In genomic region chr11:61830318-61831105, GRCh38 we compare ENCODE assay signal across 10 cellular contexts. TPM values are rescaled to one million over a fixed set of nuclear protein-coding genes. Genes with fewer than 3 reads are reported as not detected.
DNase-seq lines count a peak whose midpoint lies in the region; ATAC-seq and TF ChIP-seq lines count a peak whose summit lies in the region.
"Had no signal": no experiment of that assay in that cellular context is flagged by ENCODE, and none has a peak within 500 bp of the region (broad histone marks: within the 10 kb centered on the region; RNA-seq: fewer than 3 reads in every experiment).

No MANE protein-coding gene starts in this region.

- H3K4me1 Mint-ChIP-seq in activated CD8-positive, alpha-beta memory T cell treated with anti-CD3 and anti-CD28 coated beads, Interleukin-2, amount 10 ng/mL, durations not matched to agents 7 days and 5 days = peaks cover 69% of the 10 kb centered on the region
- peaks cover 72% of the 10 kb centered on the region for H3K4me1 Mint-ChIP-seq in activated CD4-positive, alpha-beta memory T cell treated with anti-CD3 and anti-CD28 coated beads, Interleukin-2, amount 10 ng/mL, durations not matched to agents 7 days and 5 days

- peak overlapping the region; percentile 57 for H3K27ac Mint-ChIP-seq in activated CD8-positive, alpha-beta memory T cell treated with anti-CD3 and anti-CD28 coated beads, Interleukin-2, amount 10 ng/mL, durations not matched to agents 7 days and 5 days
- peak overlapping the region; percentile 66 for H3K27ac Mint-ChIP-seq in activated CD4-positive, alpha-beta memory T cell treated with anti-CD3 and anti-CD28 coated beads, Interleukin-2, amount 10 ng/mL, durations not matched to agents 7 days and 5 days

- H3K4me3 ChIP-seq in iPS-18c (ENCODE audit: insufficient read depth, low read depth, low read length) (peak overlapping the region; percentile 5), thoracic aorta (peak overlapping the region; percentile 85)

- peak overlapping the region; percentile 85 for H3K4me3 Mint-ChIP-seq in activated CD8-positive, alpha-beta memory T cell treated with anti-CD3 and anti-CD28 coated beads, Interleukin-2, amount 10 ng/mL, durations not matched to agents 7 days and 5 days
- peak overlapping the region; percentile 95 for H3K4me3 Mint-ChIP-seq in activated CD4-positive, alpha-beta memory T cell treated with anti-CD3 and anti-CD28 coated beads, Interleukin-2, amount 10 ng/mL, durations not matched to agents 7 days and 5 days

- no peaks in the 10 kb centered on the region for H3K9me3 Mint-ChIP-seq in activated CD8-positive, alpha-beta memory T cell treated with anti-CD3 and anti-CD28 coated beads, Interleukin-2, amount 10 ng/mL, durations not matched to agents 7 days and 5 days (ENCODE audit: low read depth)
- H3K9me3 Mint-ChIP-seq in activated CD4-positive, alpha-beta memory T cell treated with anti-CD3 and anti-CD28 coated beads, Interleukin-2, amount 10 ng/mL, durations not matched to agents 7 days and 5 days = no peaks in the 10 kb centered on the region
- H3K9me3 Mint-ChIP-seq: CD8-positive, alpha-beta memory T cell had no signal

- no peak for DNase-seq in activated CD8-positive, alpha-beta memory T cell treated with anti-CD3 and anti-CD28 coated beads, Interleukin-2, amount 10 ng/mL, durations not matched to agents 7 days and 5 days
- DNase-seq in activated CD8-positive, alpha-beta memory T cell treated with anti-CD3 and anti-CD28 coated beads, Interleukin-2, amount 50 U/mL, for 48 hours = no peak
- DNase-seq in activated CD4-positive, alpha-beta memory T cell treated with anti-CD3 and anti-CD28 coated beads, Interleukin-2, amount 10 ng/mL, durations not matched to agents 7 days and 5 days = no peak
- DNase-seq in thoracic aorta (ENCODE audit: low spot score) (no peak), posterior vena cava (ENCODE audit: low spot score) (no peak)
- DNase-seq: CD8-positive, alpha-beta memory T cell; NCI-H2227 treated with DMSO at 0.1 percent for 48 hours had no signal

- peak overlapping the region; percentile 86 to 95 for H3K27ac ChIP-seq in thoracic aorta

- H3K36me3 Mint-ChIP-seq in activated CD8-positive, alpha-beta memory T cell treated with anti-CD3 and anti-CD28 coated beads, Interleukin-2, amount 10 ng/mL, durations not matched to agents 7 days and 5 days = peaks cover 26% of the 10 kb centered on the region
- H3K36me3 Mint-ChIP-seq in activated CD4-positive, alpha-beta memory T cell treated with anti-CD3 and anti-CD28 coated beads, Interleukin-2, amount 10 ng/mL, durations not matched to agents 7 days and 5 days (ENCODE audit: low read depth) = peaks cover 62% of the 10 kb centered on the region
- H3K36me3 Mint-ChIP-seq: CD8-positive, alpha-beta memory T cell had no signal

- no peak for TF ChIP-seq CTCF in thoracic aorta (IDR thresholded peaks at IDR 0.05)

- H3K27me3 ChIP-seq in thoracic aorta (replicated peaks; ENCODE audit: insufficient read depth) = no peaks in the 10 kb centered on the region

- H3K9me3 ChIP-seq in iPS-18c (ENCODE audit: control insufficient read depth, insufficient read depth, low read length) (no peaks in the 10 kb centered on the region), thoracic aorta (no peaks in the 10 kb centered on the region)

- POLR2A ChIA-PET in activated CD4-positive, alpha-beta memory T cell treated with anti-CD3 and anti-CD28 coated beads, Interleukin-2, amount 10 ng/mL, durations not matched to agents 7 days and 5 days (lab: Charles Lee) = interaction anchor here (0.7 to 1.7 kb wide), 3 partner anchors 13 to 65 kb away, joined by 3 to 9 read pairs (median 3); partner anchors contain the start of gene FADS1

- peaks cover 11% of the 10 kb centered on the region for H3K27me3 Mint-ChIP-seq in activated CD8-positive, alpha-beta memory T cell treated with anti-CD3 and anti-CD28 coated beads, Interleukin-2, amount 10 ng/mL, durations not matched to agents 7 days and 5 days
- H3K27me3 Mint-ChIP-seq in activated CD4-positive, alpha-beta memory T cell treated with anti-CD3 and anti-CD28 coated beads, Interleukin-2, amount 10 ng/mL, durations not matched to agents 7 days and 5 days = peaks cover 14% of the 10 kb centered on the region

- no peaks in the 10 kb centered on the region for H3K36me3 ChIP-seq in thoracic aorta

- no peak for ATAC-seq in activated CD8-positive, alpha-beta memory T cell treated with anti-CD3 and anti-CD28 coated beads, Interleukin-2, amount 10 ng/mL, durations not matched to agents 7 days and 5 days
- ATAC-seq in thoracic aorta (ENCODE audit: insufficient number of reproducible peaks, low FRiP score, low read depth) (no peak), GM18861 (IDR thresholded peaks at IDR 0.05; ENCODE audit: unreplicated experiment) (no peak), GM18873 (IDR thresholded peaks at IDR 0.05; ENCODE audit: low FRiP score, unreplicated experiment) (no peak)

- peaks cover 30 to 67% of the 10 kb centered on the region in 2 donors for H3K4me1 ChIP-seq in thoracic aorta (ENCODE audit: control insufficient read depth in 1 of 2, low read depth in 2 of 2)

- CTCF ChIA-PET in activated CD8-positive, alpha-beta memory T cell treated with anti-CD3 and anti-CD28 coated beads, Interleukin-2, amount 10 ng/mL, durations not matched to agents 7 days and 5 days (lab: Charles Lee) = interaction anchor here (0.6 to 7.4 kb wide), 6 partner anchors 14 to 251 kb away, joined by 3 to 61 read pairs (median 4); partner anchors contain the start of gene FADS1
- CTCF ChIA-PET in activated CD4-positive, alpha-beta memory T cell treated with anti-CD3 and anti-CD28 coated beads, Interleukin-2, amount 10 ng/mL, durations not matched to agents 7 days and 5 days (lab: Charles Lee) = interaction anchor here (1.3 kb wide), 1 partner anchor 16 kb away, joined by 4 read pairs; no protein-coding TSS in a partner anchor

- intact Hi-C loops in posterior vena cava (cut with DNase I) = no loop called here

RNA-seq across cellular contexts. Expression of gene FADS2, which starts 2.4 kb away (rescaled TPM):
- total RNA-seq in activated CD8-positive, alpha-beta memory T cell treated with anti-CD3 and anti-CD28 coated beads, Interleukin-2, amount 10 ng/mL, durations not matched to agents 7 days and 5 days = 100 to 1,000 TPM; 174 to 184 TPM
- total RNA-seq in activated CD4-positive, alpha-beta memory T cell treated with anti-CD3 and anti-CD28 coated beads, Interleukin-2, amount 10 ng/mL, durations not matched to agents 7 days and 5 days = 100 to 1,000 TPM; 251 to 253 TPM
- 100 to 1,000 TPM in 1 of 2 donors, 10 to 100 TPM in 1; 89.2 to 234 TPM for total RNA-seq in thoracic aorta
- total RNA-seq in posterior vena cava = 100 to 1,000 TPM in 1 of 2 donors, 10 to 100 TPM in 1; 60.3 to 123 TPM

RNA-seq across cellular contexts. Expression of gene FADS1, which starts 13.7 kb away (rescaled TPM):
- total RNA-seq in activated CD8-positive, alpha-beta memory T cell treated with anti-CD3 and anti-CD28 coated beads, Interleukin-2, amount 10 ng/mL, durations not matched to agents 7 days and 5 days = 10 to 100 TPM; 33.8 to 35.4 TPM
- 10 to 100 TPM; 63.6 to 68.2 TPM for total RNA-seq in activated CD4-positive, alpha-beta memory T cell treated with anti-CD3 and anti-CD28 coated beads, Interleukin-2, amount 10 ng/mL, durations not matched to agents 7 days and 5 days
- total RNA-seq in thoracic aorta = 10 to 100 TPM; 39.0 to 52.9 TPM
- total RNA-seq in posterior vena cava = 10 to 100 TPM; 28.8 to 29.8 TPM

RNA-seq across cellular contexts. Expression of gene FEN1, which starts 37.8 kb away (rescaled TPM):
- total RNA-seq in activated CD8-positive, alpha-beta memory T cell treated with anti-CD3 and anti-CD28 coated beads, Interleukin-2, amount 10 ng/mL, durations not matched to agents 7 days and 5 days = 100 to 1,000 TPM; 141 to 150 TPM
- total RNA-seq in activated CD4-positive, alpha-beta memory T cell treated with anti-CD3 and anti-CD28 coated beads, Interleukin-2, amount 10 ng/mL, durations not matched to agents 7 days and 5 days = 100 to 1,000 TPM; 104 to 105 TPM
- total RNA-seq in thoracic aorta = 1 to 10 TPM; 4.5 to 5.4 TPM
- total RNA-seq in posterior vena cava = 1 to 10 TPM; 4.6 to 6.0 TPM

RNA-seq across cellular contexts. Expression of gene TMEM258, which starts 38.1 kb away (rescaled TPM):
- total RNA-seq in activated CD8-positive, alpha-beta memory T cell treated with anti-CD3 and anti-CD28 coated beads, Interleukin-2, amount 10 ng/mL, durations not matched to agents 7 days and 5 days = 100 to 1,000 TPM; 138 to 157 TPM
- total RNA-seq in activated CD4-positive, alpha-beta memory T cell treated with anti-CD3 and anti-CD28 coated beads, Interleukin-2, amount 10 ng/mL, durations not matched to agents 7 days and 5 days = 100 to 1,000 TPM; 192 to 196 TPM
- total RNA-seq in thoracic aorta = 10 to 100 TPM; 17.3 to 63.6 TPM
- 10 to 100 TPM; 78.2 to 84.7 TPM for total RNA-seq in posterior vena cava

Comparison
In these comparisons a context has a peak if more than half of its experiments do, and no peak if none do; other contexts are left out.
1. RNA of gene FEN1, which starts 37.8 kb away (total RNA-seq): 141 to 150 TPM in activated CD8-positive, alpha-beta memory T cell treated with anti-CD3 and anti-CD28 coated beads, Interleukin-2, amount 10 ng/mL, durations not matched to agents 7 days and 5 days and 104 to 105 TPM in activated CD4-positive, alpha-beta memory T cell treated with anti-CD3 and anti-CD28 coated beads, Interleukin-2, amount 10 ng/mL, durations not matched to agents 7 days and 5 days; 4.6 to 6.0 TPM in posterior vena cava and 4.5 to 5.4 TPM in thoracic aorta; every median in the first group is over 10 times any median in the second.